In the genomic region with DNA sequence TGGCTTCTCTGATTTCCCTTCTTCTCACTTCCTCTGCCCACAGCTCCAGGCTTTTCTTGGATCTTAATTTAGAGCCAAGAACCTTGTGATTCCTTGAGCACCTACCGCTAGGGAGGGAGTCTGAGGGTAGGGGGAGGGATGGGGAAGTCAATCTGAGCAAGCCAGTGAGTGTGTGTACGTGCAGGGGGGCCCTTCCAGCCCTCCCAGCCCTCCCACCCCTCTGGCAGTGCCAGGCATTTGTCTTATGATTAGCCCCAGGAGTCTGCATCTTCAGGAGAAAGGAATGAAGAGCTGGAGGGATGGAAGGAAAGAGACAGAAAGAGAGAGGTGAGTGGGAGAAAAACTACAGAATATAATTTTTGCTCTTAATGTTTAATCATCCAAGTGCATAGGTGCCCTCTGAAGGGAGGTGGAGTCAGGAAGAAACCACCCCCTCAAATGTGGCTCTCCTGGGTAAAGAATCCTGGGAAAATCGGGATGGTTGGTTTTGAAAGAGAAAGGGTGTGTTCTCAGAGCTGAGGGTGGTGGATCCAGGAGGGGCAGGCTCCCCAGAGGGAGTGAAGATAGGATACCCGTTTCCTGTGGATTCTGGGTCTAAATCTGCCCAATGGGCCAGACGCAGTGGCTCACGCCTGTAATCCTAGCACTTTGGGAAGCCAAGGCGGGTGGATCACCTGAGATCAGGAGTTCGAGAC, we compare ENCODE assay signal across 13 cellular contexts. TPM values are rescaled to one million over a fixed set of nuclear protein-coding genes. Genes with fewer than 3 reads are reported as not detected.
DNase-seq lines count a peak whose midpoint lies in the region; ATAC-seq and TF ChIP-seq lines count a peak whose summit lies in the region.
"Had no signal": no experiment of that assay in that cellular context is flagged by ENCODE, and none has a peak within 500 bp of the region (broad histone marks: within the 10 kb centered on the region; RNA-seq: fewer than 3 reads in every experiment).

No MANE protein-coding gene starts in this region.

- H4K8ac ChIP-seq in IMR-90 (ENCODE audit: low read depth in 2 of 2, low read length in 2 of 2) = no peak overlapping the region; a peak in 1 of 4 replicates

- no peak for ATAC-seq in IMR-90 (ENCODE audit: low read depth)
- ATAC-seq in GM19452 (IDR thresholded peaks at IDR 0.05; ENCODE audit: unreplicated experiment) = no peak
- ATAC-seq: left cardiac atrium had no signal

- H4K5ac ChIP-seq in IMR-90 (ENCODE audit: low read depth, low read length) = no peak overlapping the region

- no peak overlapping the region for H2AFZ ChIP-seq in IMR-90 (replicated peaks; ENCODE audit: low read length, poor library complexity)

- H3K27ac Mint-ChIP-seq in glutamatergic neuron (ENCODE audit: unreplicated experiment) = peak overlapping the region; percentile 72
- H3K27ac Mint-ChIP-seq: activated CD4-positive, alpha-beta memory T cell treated with anti-CD3 and anti-CD28 coated beads, Interleukin-2, amount 10 ng/mL, durations not matched to agents 7 days and 5 days had no signal

- H4K91ac ChIP-seq in IMR-90 (ENCODE audit: insufficient read depth, low read depth, low read length) = no peak overlapping the region

- H3K9me3 Mint-ChIP-seq in glutamatergic neuron (ENCODE audit: unreplicated experiment) = peaks cover 43% of the 10 kb centered on the region
- H3K9me3 Mint-ChIP-seq: activated CD4-positive, alpha-beta memory T cell treated with anti-CD3 and anti-CD28 coated beads, Interleukin-2, amount 10 ng/mL, durations not matched to agents 7 days and 5 days had no signal

- no peak overlapping the region for H3K56ac ChIP-seq in IMR-90 (ENCODE audit: extremely low read depth, insufficient read depth, low read length)

- no peak overlapping the region for H2BK5ac ChIP-seq in IMR-90 (ENCODE audit: low read depth, low read length, poor library complexity, severe bottlenecking)

- H3K36me3 Mint-ChIP-seq in glutamatergic neuron (ENCODE audit: unreplicated experiment) = peaks cover 8% of the 10 kb centered on the region

- H3K36me3 ChIP-seq in IMR-90 (ENCODE audit: control insufficient read depth, insufficient read depth, low read length) (peaks cover 8% of the 10 kb centered on the region), WERI-Rb-1 (peaks cover 3% of the 10 kb centered on the region)
- H3K36me3 ChIP-seq: Peyer's patch had no signal

- no peak for TF ChIP-seq CTCF in IMR-90 (conservative IDR thresholded peaks at IDR 0.05; ENCODE audit: low read depth, low read length)
- TF ChIP-seq CTCF in glutamatergic neuron (IDR thresholded peaks at IDR 0.05; ENCODE audit: partially characterized antibody, unreplicated experiment) = no peak
- no peak for TF ChIP-seq CTCF in retinal pigment epithelial cell (conservative IDR thresholded peaks at IDR 0.05; ENCODE audit: low read depth, low read length)
- TF ChIP-seq CTCF in WERI-Rb-1 (IDR thresholded peaks at IDR 0.05; ENCODE audit: low read depth, low read length) = no peak

- no peak for TF ChIP-seq POLR2A in IMR-90 (IDR thresholded peaks at IDR 0.05; ENCODE audit: low read depth, low read length)

- no peak overlapping the region for H3K9ac ChIP-seq in IMR-90 (ENCODE audit: low read depth, low read length)

- H3K27me3 ChIP-seq in IMR-90 (ENCODE audit: control insufficient read depth, insufficient read depth, low read length) (peaks cover under 1% of the 10 kb centered on the region; the same call in 1 of the 2 replicates), WERI-Rb-1 (ENCODE audit: insufficient read depth, low read depth, severe bottlenecking) (no peaks in the 10 kb centered on the region)

- H3K27me3 Mint-ChIP-seq in glutamatergic neuron (ENCODE audit: unreplicated experiment) = peaks cover 33% of the 10 kb centered on the region

- no peak overlapping the region for H2BK120ac ChIP-seq in IMR-90 (ENCODE audit: low read depth, low read length)

- H3K4me3 ChIP-seq in IMR-90 (ENCODE audit: insufficient read depth, low read depth, low read length) (no peak overlapping the region), retinal pigment epithelial cell (ENCODE audit: low read length) (peak overlapping the region; percentile 7), WERI-Rb-1 (ENCODE audit: low read depth, low read length) (no peak overlapping the region)
- H3K4me3 ChIP-seq: mucosa of descending colon, Peyer's patch had no signal

- H3K9me1 ChIP-seq in IMR-90 (ENCODE audit: insufficient read depth, low read length) = no peaks in the 10 kb centered on the region

- POLR2A ChIA-PET in IMR-90 (lab: Charles Lee; ENCODE audit: unreplicated experiment) = no interaction called here

- in situ Hi-C loops in IMR-90 (cut with MboI; ENCODE audit: low sequenced_read_pairs) = no loop called here

- H4K20me1 ChIP-seq in IMR-90 (ENCODE audit: insufficient read depth, low read length) = no peaks in the 10 kb centered on the region

- peaks cover 10 to 17% of the 10 kb centered on the region in 2 experiments; a peak in 3 of 4 replicates for H3K79me1 ChIP-seq in IMR-90 (ENCODE audit: low read depth in 1 of 2, low read length in 2 of 2)

- no peak overlapping the region for H3K4me2 ChIP-seq in IMR-90 (ENCODE audit: low read depth, low read length)

- no TSS peak for BruUV-seq in IMR-90 (replicated peaks; lab: Mats Ljungman, UMichigan)

- H3K9me3 ChIP-seq in IMR-90 (ENCODE audit: control insufficient read depth, insufficient read depth, low read length) (no peaks in the 10 kb centered on the region), WERI-Rb-1 (ENCODE audit: severe bottlenecking) (no peaks in the 10 kb centered on the region)
- H3K9me3 ChIP-seq: mucosa of descending colon, Peyer's patch had no signal

- H3K27ac ChIP-seq in IMR-90 (ENCODE audit: insufficient read depth, low read length) = no peak overlapping the region
- no peak overlapping the region for H3K27ac ChIP-seq in WERI-Rb-1
- H3K27ac ChIP-seq: Peyer's patch had no signal

- peaks cover 20% of the 10 kb centered on the region for H3K4me1 Mint-ChIP-seq in glutamatergic neuron (ENCODE audit: low read depth, unreplicated experiment)

- peak; percentile 17 for DNase-seq in NCI-H2227 (lab: John Stamatoyannopoulos, UW; ENCODE audit: unreplicated experiment)
- DNase-seq in NCI-H2227 treated with DMSO at 0.1 percent for 48 hours (lab: John Stamatoyannopoulos, UW) = no peak
- no peak for DNase-seq in IMR-90
- no peak for DNase-seq in glutamatergic neuron
- DNase-seq in retinal pigment epithelial cell (ENCODE audit: low read depth) = no peak
- no peak for DNase-seq in WERI-Rb-1
- DNase-seq in RKO (ENCODE audit: low spot score) = no peak
- DNase-seq: left cardiac atrium had no signal

- CTCF ChIA-PET in IMR-90 (lab: Yijun Ruan, JAX) = interaction anchor here (0.6 kb wide), 2 partner anchors 141 to 245 kb away, joined by 3 read pairs; no protein-coding TSS in a partner anchor

- no peak for TF ChIP-seq RAD21 in IMR-90 (IDR thresholded peaks at IDR 0.05; ENCODE audit: low read length)

- no peak overlapping the region for H3K14ac ChIP-seq in IMR-90 (replicated peaks; ENCODE audit: low read depth, low read length)

- H2BK15ac ChIP-seq in IMR-90 (ENCODE audit: low read depth, low read length) = no peak overlapping the region

- H3K4me1 ChIP-seq in IMR-90 (ENCODE audit: control insufficient read depth, insufficient read depth, low read length) = peaks cover 4% of the 10 kb centered on the region

- intact Hi-C loops in IMR-90 (cut with micrococcal nuclease) = loop anchor here (1.0 kb wide), 1 partner anchor 81 kb away; no protein-coding TSS in a partner anchor

- dilution Hi-C loops in IMR-90 (cut with HindIII; ENCODE audit: low sequenced_read_pairs, unreplicated experiment) = no loop called here

- no peak overlapping the region for H2AK5ac ChIP-seq in IMR-90 (ENCODE audit: low read depth, low read length)

- no peak overlapping the region for H3K4ac ChIP-seq in IMR-90 (ENCODE audit: low read depth, low read length)

- no peak overlapping the region for H3K18ac ChIP-seq in IMR-90 (ENCODE audit: low read depth, low read length)

- peak overlapping the region; percentile 91 for H2AK9ac ChIP-seq in IMR-90 (replicated peaks; ENCODE audit: low read depth, low read length, poor library complexity)

- H3K23ac ChIP-seq in IMR-90 (ENCODE audit: low read depth, low read length) = no peak overlapping the region

- no peak overlapping the region for H2BK20ac ChIP-seq in IMR-90 (ENCODE audit: low read depth, low read length)

- H3K4me3 Mint-ChIP-seq in glutamatergic neuron (ENCODE audit: unreplicated experiment) = peak overlapping the region; percentile 98

- WGBS in IMR-90 (ENCODE audit: extremely low coverage in 2 of 2, insufficient read length in 1 of 2), 2 experiments = 71% methylated on average over 3 of the region's 8 CpGs; no CpG with 5 or more reads in 1 of the 2 experiments

TF ChIP-seq in IMR-90, 13 proteins besides CTCF, POLR2A, EP300 and RAD21 (continues in another document):
- TF ChIP-seq CEBPB (IDR thresholded peaks at IDR 0.05; ENCODE audit: low read depth, low read length) (no peak), RFX5 (IDR thresholded peaks at IDR 0.05; ENCODE audit: low read depth, low read length) (no peak), RCOR1 (IDR thresholded peaks at IDR 0.05; ENCODE audit: insufficient replicate concordance, low read length) (no peak)

RNA-seq across cellular contexts. Expression of a gene that starts 2.1 kb away (rescaled TPM):
- total RNA-seq in IMR-90 (2012; rRNA removed) = under 0.01 and 0.18 TPM in 2 replicates
- 5.4 and 6.8 TPM in 2 replicates for polyA plus RNA-seq in IMR-90 (2012; rRNA removed)
- polyA plus RNA-seq in IMR-90 (2012; cell fraction: cytosol; rRNA removed) = 4.1 and 11.4 TPM in 2 replicates
- 10.0 and 16.9 TPM in 2 replicates for polyA plus RNA-seq in IMR-90 (2012; cell fraction: nucleus; rRNA removed; ENCODE audit: low replicate concordance)
- total RNA-seq in glutamatergic neuron (ENCODE audit: unreplicated experiment) = 48.8 TPM
- total RNA-seq: activated CD4-positive, alpha-beta memory T cell treated with anti-CD3 and anti-CD28 coated beads, Interleukin-2, amount 10 ng/mL, durations not matched to agents 7 days and 5 days; fibroblast of villous mesenchyme; Peyer's patch had no signal

RNA-seq across cellular contexts. Expression of a gene that starts 9.3 kb away (rescaled TPM):
- total RNA-seq in IMR-90 (2012; rRNA removed) = 16.3 and 17.5 TPM in 2 replicates
- 53.7 and 55.6 TPM in 2 replicates for polyA plus RNA-seq in IMR-90 (2012; rRNA removed)
- 23.1 and 32.3 TPM in 2 replicates for polyA plus RNA-seq in IMR-90 (2012; cell fraction: cytosol; rRNA removed)
- 169 and 187 TPM in 2 replicates for polyA plus RNA-seq in IMR-90 (2012; cell fraction: nucleus; rRNA removed; ENCODE audit: low replicate concordance)
- 83.2 TPM for total RNA-seq in glutamatergic neuron (ENCODE audit: unreplicated experiment)

RNA-seq across cellular contexts. Expression of a gene that starts 25.3 kb away (rescaled TPM):
- 51.4 and 58.8 TPM in 2 replicates for total RNA-seq in IMR-90 (2012; rRNA removed)
- 135 and 138 TPM in 2 replicates for polyA plus RNA-seq in IMR-90 (2012; rRNA removed)
- polyA plus RNA-seq in IMR-90 (2012; cell fraction: cytosol; rRNA removed) = 142 and 155 TPM in 2 replicates
- polyA plus RNA-seq in IMR-90 (2012; cell fraction: nucleus; rRNA removed; ENCODE audit: low replicate concordance) = 205 and 256 TPM in 2 replicates
- total RNA-seq in glutamatergic neuron (ENCODE audit: unreplicated experiment) = 25.9 TPM

RNA-seq across cellular contexts. Expression of a gene that starts 35.6 kb away (rescaled TPM):
- 22.0 and 25.3 TPM in 2 replicates for total RNA-seq in IMR-90 (2012; rRNA removed)
- polyA plus RNA-seq in IMR-90 (2012; rRNA removed) = 31.1 and 47.5 TPM in 2 replicates
- 23.4 and 26.9 TPM in 2 replicates for polyA plus RNA-seq in IMR-90 (2012; cell fraction: cytosol; rRNA removed)
- 64.9 and 157 TPM in 2 replicates for polyA plus RNA-seq in IMR-90 (2012; cell fraction: nucleus; rRNA removed; ENCODE audit: low replicate concordance)
- total RNA-seq in glutamatergic neuron (ENCODE audit: unreplicated experiment) = 76.9 TPM

RNA-seq across cellular contexts. Expression of a gene that starts 51.3 kb away (rescaled TPM):
- total RNA-seq in IMR-90 (2012; rRNA removed) (not detected in 2 replicates), glutamatergic neuron (ENCODE audit: unreplicated experiment) (2.5 TPM)
- polyA plus RNA-seq in IMR-90 (2012; rRNA removed) = 0.27 and 0.38 TPM in 2 replicates
- 0.15 and 1.9 TPM in 2 replicates for polyA plus RNA-seq in IMR-90 (2012; cell fraction: cytosol; rRNA removed)
- 0.88 and 1.2 TPM in 2 replicates for polyA plus RNA-seq in IMR-90 (2012; cell fraction: nucleus; rRNA removed; ENCODE audit: low replicate concordance)
- total RNA-seq: fibroblast of villous mesenchyme had no signal

Comparison
In these comparisons a context has a peak if more than half of its experiments do, and no peak if none do; other contexts are left out.
1. RNA of a gene that starts 2.1 kb away (total RNA-seq): 48.8 TPM in glutamatergic neuron (single experiment); under 0.01 to 0.18 TPM in IMR-90; every median in the first group is over 10 times any median in the second.